In the genomic region with DNA sequence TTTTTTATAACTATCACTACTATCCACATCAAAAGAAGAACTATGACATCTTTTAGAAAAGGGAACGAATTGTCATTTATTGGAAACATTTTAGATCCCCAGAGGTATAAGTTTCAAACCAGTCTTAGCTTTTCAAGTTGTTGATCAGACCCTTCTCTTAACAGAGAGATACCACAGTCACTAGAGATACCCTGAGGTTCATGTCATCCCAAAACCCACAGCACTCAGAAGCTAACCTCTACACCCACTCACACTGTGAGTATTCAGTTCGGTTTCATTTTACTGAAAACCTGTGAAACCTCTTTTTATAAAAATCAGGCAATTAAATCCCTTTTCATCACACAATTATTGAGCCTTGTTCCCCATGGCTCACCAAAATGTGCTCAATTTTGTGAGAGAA, we compare ENCODE assay signal across 21 cellular contexts.
DNase-seq lines count a peak whose midpoint lies in the region; ATAC-seq and TF ChIP-seq lines count a peak whose summit lies in the region.
"Had no signal": no experiment of that assay in that cellular context is flagged by ENCODE, and none has a peak within 500 bp of the region (broad histone marks: within the 10 kb centered on the region; RNA-seq: fewer than 3 reads in every experiment).

No MANE protein-coding gene starts in this region.

- peaks cover 25% of the 10 kb centered on the region for H3K27me3 Mint-ChIP-seq in activated CD8-positive, alpha-beta memory T cell treated with anti-CD3 and anti-CD28 coated beads, Interleukin-2, amount 10 ng/mL, durations not matched to agents 7 days and 5 days
- peaks cover 3% of the 10 kb centered on the region for H3K27me3 Mint-ChIP-seq in activated CD8-positive, alpha-beta T cell treated with anti-CD3 and anti-CD28 coated beads for 36 hours
- no peaks in the 10 kb centered on the region for H3K27me3 Mint-ChIP-seq in naive thymus-derived CD8-positive, alpha-beta T cell
- H3K27me3 Mint-ChIP-seq: brain had no signal

- peaks cover 26% of the 10 kb centered on the region for H3K4me1 Mint-ChIP-seq in activated CD8-positive, alpha-beta memory T cell treated with anti-CD3 and anti-CD28 coated beads, Interleukin-2, amount 10 ng/mL, durations not matched to agents 7 days and 5 days
- H3K4me1 Mint-ChIP-seq in activated CD8-positive, alpha-beta T cell treated with anti-CD3 and anti-CD28 coated beads for 36 hours (ENCODE audit: low read depth), result peaks cover 49% of the 10 kb centered on the region
- H3K4me1 Mint-ChIP-seq in naive thymus-derived CD8-positive, alpha-beta T cell, result peaks cover 2 to 19% (median 8%) of the 10 kb centered on the region in 4 donors

- no peak overlapping the region for H3K4me3 ChIP-seq in thyroid gland (replicated peaks in 1 of 3)
- H3K4me3 ChIP-seq: BLaER1 treated with 17β-estradiol and CSF1 and Interleukin-3, amounts not matched to agents 10 nM and 100 nM; esophagus squamous epithelium; PC-9; smooth muscle cell; suprapubic skin had no signal

- H3K36me3 Mint-ChIP-seq in activated CD8-positive, alpha-beta memory T cell treated with anti-CD3 and anti-CD28 coated beads, Interleukin-2, amount 10 ng/mL, durations not matched to agents 7 days and 5 days, result peaks cover 2% of the 10 kb centered on the region
- peaks cover 4% of the 10 kb centered on the region for H3K36me3 Mint-ChIP-seq in activated CD8-positive, alpha-beta T cell treated with anti-CD3 and anti-CD28 coated beads for 36 hours (ENCODE audit: low read depth)
- no peaks in the 10 kb centered on the region for H3K36me3 Mint-ChIP-seq in naive thymus-derived CD8-positive, alpha-beta T cell

- POLR2A ChIA-PET in activated CD8-positive, alpha-beta T cell treated with anti-CD3 and anti-CD28 coated beads for 36 hours (lab: Charles Lee), result interaction anchor here (0.9 kb wide), 1 partner anchor 110 kb away, joined by 3 read pairs; no protein-coding TSS in a partner anchor
- POLR2A ChIA-PET in naive thymus-derived CD8-positive, alpha-beta T cell (lab: Charles Lee), result no interaction called here

- CTCF ChIA-PET in activated CD8-positive, alpha-beta memory T cell treated with anti-CD3 and anti-CD28 coated beads, Interleukin-2, amount 10 ng/mL, durations not matched to agents 7 days and 5 days (lab: Charles Lee), result no interaction called here
- CTCF ChIA-PET in activated CD8-positive, alpha-beta T cell treated with anti-CD3 and anti-CD28 coated beads for 36 hours (lab: Charles Lee), result interaction anchor here (0.6 to 2.6 kb wide), 10 partner anchors 8 to 256 kb away, joined by 3 to 11 read pairs (median 4); no protein-coding TSS in a partner anchor

- H3K27me3 ChIP-seq in thyroid gland, result no peaks in the 10 kb centered on the region
- H3K27me3 ChIP-seq: BLaER1 treated with 17β-estradiol and CSF1 and Interleukin-3, amounts not matched to agents 10 nM and 100 nM; esophagus squamous epithelium; suprapubic skin had no signal

- H3K9me3 Mint-ChIP-seq in activated CD8-positive, alpha-beta memory T cell treated with anti-CD3 and anti-CD28 coated beads, Interleukin-2, amount 10 ng/mL, durations not matched to agents 7 days and 5 days (ENCODE audit: low read depth), result no peaks in the 10 kb centered on the region
- H3K9me3 Mint-ChIP-seq in activated CD8-positive, alpha-beta T cell treated with anti-CD3 and anti-CD28 coated beads for 36 hours, result peaks cover 4% of the 10 kb centered on the region
- no peaks in the 10 kb centered on the region for H3K9me3 Mint-ChIP-seq in naive thymus-derived CD8-positive, alpha-beta T cell
- H3K9me3 Mint-ChIP-seq: brain had no signal

- WGBS in thyroid gland, 2 donors, result 88 to 95% methylated on average over 2 of the region's 2 CpGs

- H3K9me3 ChIP-seq in thyroid gland, result no peaks in the 10 kb centered on the region
- H3K9me3 ChIP-seq: esophagus squamous epithelium, suprapubic skin had no signal

- no peak for DNase-seq in activated CD8-positive, alpha-beta memory T cell treated with anti-CD3 and anti-CD28 coated beads, Interleukin-2, amount 10 ng/mL, durations not matched to agents 7 days and 5 days
- DNase-seq in activated CD8-positive, alpha-beta memory T cell treated with anti-CD3 and anti-CD28 coated beads, Interleukin-2, amount 50 U/mL, for 48 hours, result no peak
- DNase-seq in activated CD8-positive, alpha-beta T cell treated with anti-CD3 and anti-CD28 coated beads for 36 hours, result peak; percentile 63
- DNase-seq in naive thymus-derived CD8-positive, alpha-beta T cell, result peak in 1 of 10 donors; percentile 12
- DNase-seq in KG1 (lab: John Stamatoyannopoulos, UW) (no peak), thyroid gland (no peak)
- DNase-seq: activated gamma-delta T cell, Calu3, esophagus squamous epithelium, KBM-7, mammary epithelial cell, NCI-H1694 treated with DMSO at 0.1 percent for 48 hours, NCI-H774, PC-9, SHP77 treated with DMSO at 0.1 percent for 48 hours had no signal

- no peak overlapping the region for H3K27ac Mint-ChIP-seq in activated CD8-positive, alpha-beta memory T cell treated with anti-CD3 and anti-CD28 coated beads, Interleukin-2, amount 10 ng/mL, durations not matched to agents 7 days and 5 days
- peak overlapping the region; percentile 89 for H3K27ac Mint-ChIP-seq in activated CD8-positive, alpha-beta T cell treated with anti-CD3 and anti-CD28 coated beads for 36 hours
- H3K27ac Mint-ChIP-seq in naive thymus-derived CD8-positive, alpha-beta T cell, result peak overlapping the region in 6 of 10 donors; percentile 8 to 63 (median 20)
- H3K27ac Mint-ChIP-seq: brain had no signal

- TF ChIP-seq POLR2A in thyroid gland (IDR thresholded peaks at IDR 0.05), result no peak

- H3K4me3 Mint-ChIP-seq in activated CD8-positive, alpha-beta memory T cell treated with anti-CD3 and anti-CD28 coated beads, Interleukin-2, amount 10 ng/mL, durations not matched to agents 7 days and 5 days, result no peak overlapping the region
- peak overlapping the region; percentile 25 for H3K4me3 Mint-ChIP-seq in activated CD8-positive, alpha-beta T cell treated with anti-CD3 and anti-CD28 coated beads for 36 hours
- no peak overlapping the region for H3K4me3 Mint-ChIP-seq in naive thymus-derived CD8-positive, alpha-beta T cell
- H3K4me3 Mint-ChIP-seq: brain had no signal

- TF ChIP-seq CTCF in activated CD8-positive, alpha-beta T cell treated with anti-CD3 and anti-CD28 coated beads for 36 hours (IDR thresholded peaks at IDR 0.05), result no peak
- TF ChIP-seq CTCF in thyroid gland (IDR thresholded peaks at IDR 0.05), result no peak

- peaks cover 0 to 14% of the 10 kb centered on the region in 2 donors for H3K4me1 ChIP-seq in thyroid gland
- H3K4me1 ChIP-seq: esophagus squamous epithelium, suprapubic skin had no signal

- no peak overlapping the region for H3K27ac ChIP-seq in thyroid gland
- H3K27ac ChIP-seq: BLaER1 treated with 17β-estradiol and CSF1 and Interleukin-3, amounts not matched to agents 10 nM and 100 nM; esophagus squamous epithelium; PC-9; suprapubic skin had no signal

- H3K36me3 ChIP-seq in thyroid gland, result peaks cover 0 to 3% of the 10 kb centered on the region in 2 donors
- H3K36me3 ChIP-seq: esophagus squamous epithelium, suprapubic skin had no signal

- ATAC-seq in activated CD8-positive, alpha-beta memory T cell treated with anti-CD3 and anti-CD28 coated beads, Interleukin-2, amount 10 ng/mL, durations not matched to agents 7 days and 5 days, result peak; percentile 55
- ATAC-seq in GM21529 (IDR thresholded peaks at IDR 0.05; ENCODE audit: unreplicated experiment), result peak; percentile 57
- ATAC-seq in activated CD8-positive, alpha-beta T cell treated with anti-CD3 and anti-CD28 coated beads for 36 hours, result peak; percentile 87
- ATAC-seq in naive thymus-derived CD8-positive, alpha-beta T cell, result peak in 1 of 2 donors; percentile 43
- ATAC-seq in GM18873 (IDR thresholded peaks at IDR 0.05; ENCODE audit: low FRiP score, unreplicated experiment), result no peak

- intact Hi-C loops in activated CD8-positive, alpha-beta T cell treated with anti-CD3 and anti-CD28 coated beads for 36 hours (cut with micrococcal nuclease), result loop anchor here (10.0 kb wide), 1 partner anchor 178 kb away; the partner anchor contains the start of gene MAPRE2
- intact Hi-C loops in thyroid gland (cut with DNase I), result no loop called here
